ENCODE assay signal across 8 cellular contexts in the genomic region with DNA sequence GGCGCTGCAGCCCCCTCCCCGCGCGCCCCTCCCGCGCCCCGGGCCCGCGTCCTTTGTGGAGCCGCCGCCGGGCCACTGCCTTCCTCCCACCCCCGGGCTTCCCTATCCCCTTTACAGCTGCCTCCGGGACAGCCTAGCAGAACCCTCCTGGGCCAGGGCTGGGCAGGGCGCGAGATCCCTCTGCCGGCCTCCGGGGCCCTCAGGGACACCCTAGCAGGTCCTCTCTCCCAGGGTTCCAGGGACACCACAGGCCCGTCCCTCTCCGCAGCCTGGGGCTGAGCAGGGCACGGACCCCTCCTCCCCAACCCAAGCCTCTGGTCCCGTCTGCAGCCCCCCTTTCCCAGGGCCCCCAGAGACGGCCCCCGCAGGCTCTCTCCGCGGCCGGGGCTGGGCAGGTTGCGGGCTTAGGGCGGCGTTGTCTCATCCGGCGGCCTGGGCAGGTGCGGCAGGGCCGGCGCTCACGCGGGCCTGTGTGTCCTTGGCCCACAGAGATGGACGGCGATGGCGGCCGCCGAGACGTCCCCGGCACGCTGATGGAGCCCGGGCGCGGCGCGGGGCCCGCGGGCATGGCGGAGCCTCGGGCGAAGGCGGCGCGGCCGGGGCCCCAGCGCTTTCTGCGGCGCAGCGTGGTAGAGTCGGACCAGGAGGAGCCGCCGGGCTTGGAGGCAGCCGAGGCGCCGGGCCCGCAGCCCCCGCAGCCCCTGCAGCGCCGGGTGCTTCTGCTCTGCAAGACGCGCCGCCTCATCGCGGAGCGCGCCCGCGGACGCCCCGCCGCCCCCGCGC. TPM values are rescaled to one million over a fixed set of nuclear protein-coding genes. Genes with fewer than 3 reads are reported as not detected.
DNase-seq lines count a peak whose midpoint lies in the region; ATAC-seq and TF ChIP-seq lines count a peak whose summit lies in the region.

No MANE protein-coding gene starts in this region.

- H3K4me3 ChIP-seq in lower lobe of right lung (peak overlapping the region; percentile 50), upper lobe of right lung (peak overlapping the region; percentile 42)

- no peaks in the 10 kb centered on the region for H3K9me3 ChIP-seq in lower lobe of right lung
- H3K9me3 ChIP-seq in upper lobe of right lung: no peaks in the 10 kb centered on the region

- peaks cover 4% of the 10 kb centered on the region for H3K4me1 Mint-ChIP-seq in stimulated activated naive CD8-positive, alpha-beta T cell treated with anti-CD3 and anti-CD28 coated beads, Interleukin-15, Interleukin-2, amounts not matched to agents 100 ng/mL and 50 ng/mL, for 24 hours (ENCODE audit: low read depth)
- H3K4me1 Mint-ChIP-seq in activated naive CD8-positive, alpha-beta T cell treated with anti-CD3 and anti-CD28 coated beads, Interleukin-2, amount 10 ng/mL, durations not matched to agents 7 days and 5 days: peaks cover 1% of the 10 kb centered on the region

- no peak for TF ChIP-seq CTCF in lower lobe of right lung (IDR thresholded peaks at IDR 0.05)
- no peak for TF ChIP-seq CTCF in upper lobe of right lung (IDR thresholded peaks at IDR 0.05)

- no peaks in the 10 kb centered on the region for H3K36me3 Mint-ChIP-seq in stimulated activated naive CD8-positive, alpha-beta T cell treated with anti-CD3 and anti-CD28 coated beads, Interleukin-15, Interleukin-2, amounts not matched to agents 100 ng/mL and 50 ng/mL, for 24 hours (ENCODE audit: low read depth)
- H3K36me3 Mint-ChIP-seq in activated naive CD8-positive, alpha-beta T cell treated with anti-CD3 and anti-CD28 coated beads, Interleukin-2, amount 10 ng/mL, durations not matched to agents 7 days and 5 days: no peaks in the 10 kb centered on the region

- intact Hi-C loops in lower lobe of right lung (cut with DNase I) (no loop called here), upper lobe of right lung (cut with DNase I) (no loop called here)

- H3K27me3 Mint-ChIP-seq in stimulated activated naive CD8-positive, alpha-beta T cell treated with anti-CD3 and anti-CD28 coated beads, Interleukin-15, Interleukin-2, amounts not matched to agents 100 ng/mL and 50 ng/mL, for 24 hours: peaks cover 48% of the 10 kb centered on the region
- peaks cover 55% of the 10 kb centered on the region for H3K27me3 Mint-ChIP-seq in activated naive CD8-positive, alpha-beta T cell treated with anti-CD3 and anti-CD28 coated beads, Interleukin-2, amount 10 ng/mL, durations not matched to agents 7 days and 5 days

- H3K27ac ChIP-seq in lower lobe of right lung (no peak overlapping the region), upper lobe of right lung (no peak overlapping the region)

- H3K9me3 Mint-ChIP-seq in stimulated activated naive CD8-positive, alpha-beta T cell treated with anti-CD3 and anti-CD28 coated beads, Interleukin-15, Interleukin-2, amounts not matched to agents 100 ng/mL and 50 ng/mL, for 24 hours: no peaks in the 10 kb centered on the region
- H3K9me3 Mint-ChIP-seq in activated naive CD8-positive, alpha-beta T cell treated with anti-CD3 and anti-CD28 coated beads, Interleukin-2, amount 10 ng/mL, durations not matched to agents 7 days and 5 days: no peaks in the 10 kb centered on the region

- no peak for ATAC-seq in stimulated activated naive CD8-positive, alpha-beta T cell treated with anti-CD3 and anti-CD28 coated beads, Interleukin-15, Interleukin-2, amounts not matched to agents 100 U/mL and 50 U/mL, for 24 hours
- ATAC-seq in activated naive CD8-positive, alpha-beta T cell treated with anti-CD3 and anti-CD28 coated beads, Interleukin-2, amount 10 ng/mL, durations not matched to agents 7 days and 5 days (ENCODE audit: low read depth): peak; percentile 15
- peak; percentile 11 to 19 for ATAC-seq in lower lobe of right lung
- ATAC-seq in upper lobe of right lung: peak; percentile 31
- ATAC-seq in HG03045 (IDR thresholded peaks at IDR 0.05; ENCODE audit: unreplicated experiment): no peak

- H3K27me3 ChIP-seq in lower lobe of right lung (ENCODE audit: low read depth): peaks cover 48% of the 10 kb centered on the region
- peaks cover 36% of the 10 kb centered on the region for H3K27me3 ChIP-seq in upper lobe of right lung

- POLR2A ChIA-PET in activated naive CD8-positive, alpha-beta T cell treated with anti-CD3 and anti-CD28 coated beads, Interleukin-2, amount 10 ng/mL, durations not matched to agents 7 days and 5 days (lab: Charles Lee): no interaction called here

- peak overlapping the region; percentile 35 for H3K4me3 Mint-ChIP-seq in stimulated activated naive CD8-positive, alpha-beta T cell treated with anti-CD3 and anti-CD28 coated beads, Interleukin-15, Interleukin-2, amounts not matched to agents 100 ng/mL and 50 ng/mL, for 24 hours
- peak overlapping the region; percentile 65 for H3K4me3 Mint-ChIP-seq in activated naive CD8-positive, alpha-beta T cell treated with anti-CD3 and anti-CD28 coated beads, Interleukin-2, amount 10 ng/mL, durations not matched to agents 7 days and 5 days

- H3K27ac Mint-ChIP-seq in stimulated activated naive CD8-positive, alpha-beta T cell treated with anti-CD3 and anti-CD28 coated beads, Interleukin-15, Interleukin-2, amounts not matched to agents 100 ng/mL and 50 ng/mL, for 24 hours: no peak overlapping the region
- no peak overlapping the region for H3K27ac Mint-ChIP-seq in activated naive CD8-positive, alpha-beta T cell treated with anti-CD3 and anti-CD28 coated beads, Interleukin-2, amount 10 ng/mL, durations not matched to agents 7 days and 5 days

- no peak for DNase-seq in stimulated activated naive CD8-positive, alpha-beta T cell treated with anti-CD3 and anti-CD28 coated beads, Interleukin-15, Interleukin-2, amounts not matched to agents 100 U/mL and 50 U/mL, for 24 hours
- DNase-seq in activated naive CD8-positive, alpha-beta T cell treated with anti-CD3 and anti-CD28 coated beads, Interleukin-2, amount 10 ng/mL, durations not matched to agents 7 days and 5 days: peak; percentile 43
- no peak for DNase-seq in lower lobe of right lung
- DNase-seq in upper lobe of right lung: no peak
- no peak for DNase-seq in hippocampal formation (lab: John Stamatoyannopoulos, UW)
- DNase-seq in NCI-H1694 treated with DMSO at 0.1 percent for 48 hours (lab: John Stamatoyannopoulos, UW): no peak

- H3K36me3 ChIP-seq in lower lobe of right lung (no peaks in the 10 kb centered on the region), upper lobe of right lung (no peaks in the 10 kb centered on the region)

- H3K4me1 ChIP-seq in lower lobe of right lung (peaks cover 12% of the 10 kb centered on the region), upper lobe of right lung (peaks cover 5% of the 10 kb centered on the region)

RNA-seq across cellular contexts. Expression of a gene that starts 0.7 kb away (rescaled TPM):
- under 1 TPM in 1 of 2 experiments, not detected in 1; 0.25 TPM for total RNA-seq in activated naive CD8-positive, alpha-beta T cell treated with anti-CD3 and anti-CD28 coated beads, Interleukin-2, amount 10 ng/mL, durations not matched to agents 7 days and 5 days
- total RNA-seq in lower lobe of right lung (7.7 TPM), upper lobe of right lung (0.35 TPM)

RNA-seq across cellular contexts. Expression of a gene that starts 50.6 kb away (rescaled TPM):
- total RNA-seq in activated naive CD8-positive, alpha-beta T cell treated with anti-CD3 and anti-CD28 coated beads, Interleukin-2, amount 10 ng/mL, durations not matched to agents 7 days and 5 days: 10 to 100 TPM; 29.5 to 30.4 TPM
- total RNA-seq in lower lobe of right lung: 46.6 TPM
- total RNA-seq in upper lobe of right lung: 53.2 TPM

Comparison
In these comparisons a context has a peak if more than half of its experiments do, and no peak if none do; other contexts are left out.
1. ATAC-seq: peak in activated naive CD8-positive, alpha-beta T cell treated with anti-CD3 and anti-CD28 coated beads, Interleukin-2, amount 10 ng/mL, durations not matched to agents 7 days and 5 days (single experiment), lower lobe of right lung (2 of 2) and upper lobe of right lung (single experiment); none in stimulated activated naive CD8-positive, alpha-beta T cell treated with anti-CD3 and anti-CD28 coated beads, Interleukin-15, Interleukin-2, amounts not matched to agents 100 U/mL and 50 U/mL, for 24 hours (single experiment) and HG03045 (single experiment).